23 cellular contexts compared by ENCODE assay signal in genomic region chr20:32027653-32028052, GRCh38. TPM values are rescaled to one million over a fixed set of nuclear protein-coding genes. Genes with fewer than 3 reads are reported as not detected.
"Had no signal": no experiment of that assay in that cellular context is flagged by ENCODE, and none has a peak within 500 bp of the region (broad histone marks: within the 10 kb centered on the region; RNA-seq: fewer than 3 reads in every experiment).

No MANE protein-coding gene starts in this region.

- H3K9ac ChIP-seq: KMS-11, SK-N-SH had no signal

- H3K27ac ChIP-seq: KMS-11, RWPE1 had no signal

- DNase-seq: IMR-90, Kasumi-1, MM.1S, NCI-H1092 treated with DMSO at 0.1 percent for 48 hours, NCI-H1436, NCI-H187, NCI-H2029, NCI-H2081 treated with DMSO at 0.1 percent for 48 hours, NCI-H2171, NCI-H226, NCI-H446, NCI-H510A, NCI-H524 treated with DMSO at 0.1 percent for 48 hours, NCI-H69, NCI-H774, SHP77, SK-N-SH, SW 1271 had no signal

- H3K9me3 ChIP-seq: SK-N-SH had no signal

- H3K4me2 ChIP-seq: KMS-11, SK-N-SH had no signal

RNA-seq across cellular contexts. Expression of gene CCM2L, which starts 17.4 kb away (rescaled TPM):
- total RNA-seq: IMR-90, M059J had no signal
- polyA plus RNA-seq: IMR-90, SK-N-SH had no signal

RNA-seq across cellular contexts. Expression of gene HCK, which starts 24.4 kb away (rescaled TPM):
- total RNA-seq: HT-29, IMR-90, SK-MEL-5 had no signal
- polyA plus RNA-seq: IMR-90, SK-N-SH had no signal

RNA-seq across cellular contexts. Expression of gene XKR7, which starts 59.7 kb away (rescaled TPM):
- total RNA-seq: HT-29, IMR-90 had no signal
- polyA plus RNA-seq: IMR-90 had no signal
